In the genomic region with DNA sequence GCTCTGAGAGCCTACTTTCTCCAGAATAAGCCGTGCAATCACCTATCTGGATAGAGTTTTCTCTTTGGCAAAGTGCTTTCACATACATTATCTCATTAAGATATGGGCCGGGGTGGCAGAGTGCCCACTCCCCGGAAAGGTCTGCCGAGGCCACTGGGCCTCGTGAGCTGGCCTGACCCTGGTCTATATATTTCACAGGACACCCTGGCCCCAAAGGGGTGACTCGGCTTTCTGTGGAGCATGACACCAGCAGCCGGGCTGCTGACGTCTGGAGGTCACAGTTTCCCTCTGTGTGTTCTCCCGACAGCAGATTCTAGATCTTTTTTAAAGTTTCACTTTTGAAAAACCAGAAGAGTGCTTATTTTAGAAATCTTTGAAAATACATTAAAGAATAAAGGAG, we compare ENCODE assay signal across 13 cellular contexts.
A peak's percentile ranks its signal among the peaks of the same experiment; 100 is the strongest.
DNase-seq lines count a peak whose midpoint lies in the region.
"Had no signal": no experiment of that assay in that cellular context is flagged by ENCODE, and none has a peak within 500 bp of the region (broad histone marks: within the 10 kb centered on the region; RNA-seq: fewer than 3 reads in every experiment).

No MANE protein-coding gene starts in this region.

- peak; percentile 60 for DNase-seq in OCI-M1 (lab: John Stamatoyannopoulos, UW)
- peak; percentile 22 for DNase-seq in fibroblast of gingiva (ENCODE audit: low read depth)
- peak; percentile 51 for DNase-seq in medulla oblongata (ENCODE audit: extremely low spot score)
- peak; percentile 37 for DNase-seq in stromal cell of bone marrow (ENCODE audit: low read depth)
- DNase-seq in stimulated activated CD4-positive, alpha-beta T cell treated with anti-CD3 and anti-CD28 coated beads, Interleukin-4, amount 100 ng/mL, for 1 hour = no peak
- no peak for DNase-seq in NCI-H1092 (lab: John Stamatoyannopoulos, UW)
- DNase-seq in activated naive CD4-positive, alpha-beta T cell treated with anti-CD3 and anti-CD28 coated beads, Interleukin-2, amount 50 U/mL, for 16 hours = no peak
- no peak for DNase-seq in RKO (ENCODE audit: low spot score)
- DNase-seq: activated CD4-positive, alpha-beta T cell treated with anti-CD3 and anti-CD28 coated beads for 36 hours; activated naive CD4-positive, alpha-beta T cell; effector CD8-positive, alpha-beta T cell; NCI-H2029 treated with DMSO at 0.1 percent for 48 hours; SHP77 had no signal

Comparison
In these comparisons a context has a peak if more than half of its experiments do, and no peak if none do; other contexts are left out.
1. DNase-seq: peak in OCI-M1 (single experiment), fibroblast of gingiva (single experiment), medulla oblongata (single experiment) and stromal cell of bone marrow (single experiment); none in stimulated activated CD4-positive, alpha-beta T cell treated with anti-CD3 and anti-CD28 coated beads, Interleukin-4, amount 100 ng/mL, for 1 hour (single experiment), NCI-H1092 (single experiment), activated naive CD4-positive, alpha-beta T cell treated with anti-CD3 and anti-CD28 coated beads, Interleukin-2, amount 50 U/mL, for 16 hours (single experiment) and RKO (single experiment).